Comparison of ENCODE assay signal across 8 cellular contexts in the genomic region with DNA sequence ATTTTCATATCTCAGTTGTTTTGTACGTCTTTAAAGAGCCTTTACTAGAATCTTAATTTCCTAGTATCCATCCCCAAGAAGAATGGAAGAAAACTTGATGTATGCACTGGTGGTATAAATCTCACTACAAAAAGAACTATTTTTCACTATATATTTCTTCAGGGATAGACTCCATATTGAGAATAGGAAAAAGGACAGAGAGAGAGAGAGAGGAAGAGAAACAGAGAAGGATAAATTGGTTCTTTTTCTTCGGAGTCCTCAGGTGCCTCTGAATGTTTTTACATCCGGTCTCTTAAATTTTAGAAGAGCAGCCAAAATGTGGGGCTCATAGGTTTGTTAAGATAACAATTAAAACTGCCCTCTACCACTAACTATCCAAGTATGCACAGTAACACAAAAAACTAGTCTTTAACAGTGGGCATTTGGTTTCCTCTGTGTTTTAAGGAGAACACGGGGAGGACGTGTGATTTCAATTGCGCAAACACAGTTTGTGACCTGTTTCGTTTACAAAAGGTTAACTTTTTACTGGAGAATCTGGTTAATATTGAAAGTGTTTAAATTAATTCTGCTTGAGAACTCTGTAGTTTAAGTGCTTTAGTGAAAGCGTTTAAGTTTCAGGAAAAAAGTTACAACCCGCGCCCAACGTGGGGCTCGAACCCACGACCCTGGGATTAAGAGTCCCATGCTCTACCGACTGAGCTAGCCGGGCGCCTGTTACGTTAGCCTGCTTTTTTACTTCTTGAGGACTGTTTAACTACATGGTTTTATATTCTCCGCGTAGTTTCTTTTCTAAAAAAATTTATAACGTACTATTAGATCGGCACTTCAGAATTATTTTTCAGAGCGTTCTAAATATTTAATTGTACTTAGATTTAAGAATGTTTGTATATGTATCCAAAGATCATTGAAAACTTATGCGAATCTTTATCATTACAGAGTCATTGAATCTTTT. TPM values are rescaled to one million over a fixed set of nuclear protein-coding genes. Genes with fewer than 3 reads are reported as not detected.
DNase-seq lines count a peak whose midpoint lies in the region; ATAC-seq lines count a peak whose summit lies in the region.

No MANE protein-coding gene starts in this region.

- H3K27ac ChIP-seq in iPS DF 6.9 (ENCODE audit: low read length) = no peak overlapping the region

- H3K36me3 ChIP-seq in iPS DF 6.9 (ENCODE audit: control insufficient read depth, insufficient read depth, low read length) = no peaks in the 10 kb centered on the region

- DNase-seq in NCI-H1105 treated with DMSO at 0.1 percent for 48 hours (lab: John Stamatoyannopoulos, UW) = peak; percentile 66
- DNase-seq in T1000 (lab: John Stamatoyannopoulos, UW) = peak; percentile 70
- peak; percentile 75 for DNase-seq in astrocyte of the hippocampus (ENCODE audit: low read depth, low spot score)
- no peak for DNase-seq in iPS DF 6.9 (ENCODE audit: low read depth, low spot score)
- DNase-seq in sciatic nerve (ENCODE audit: low spot score) = peak; percentile 88

- no peaks in the 10 kb centered on the region for H3K27me3 ChIP-seq in iPS DF 6.9 (ENCODE audit: control insufficient read depth, insufficient read depth, low read length)

- H3K4me1 ChIP-seq in iPS DF 6.9 (ENCODE audit: control insufficient read depth, insufficient read depth, low read length) = peaks cover 1% of the 10 kb centered on the region; the same call in 1 of the 2 replicates

- no CpG with 5 or more reads among the region's 23 CpGs for WGBS in iPS DF 6.9 (ENCODE audit: insufficient coverage, insufficient read length)

- intact Hi-C loops in sciatic nerve (cut with DNase I) = no loop called here

- ATAC-seq in GM18907 (IDR thresholded peaks at IDR 0.05; ENCODE audit: unreplicated experiment) = peak; percentile 29
- peak; percentile 77 for ATAC-seq in sciatic nerve
- ATAC-seq in GM21717 (IDR thresholded peaks at IDR 0.05; ENCODE audit: unreplicated experiment) = no peak
- no peak for ATAC-seq in GM21576 (IDR thresholded peaks at IDR 0.05; ENCODE audit: unreplicated experiment)

- H3K4me3 ChIP-seq in iPS DF 6.9 (ENCODE audit: low read length) = peak overlapping the region; percentile 80; the same call in 1 of the 2 replicates

- no peaks in the 10 kb centered on the region for H3K9me3 ChIP-seq in iPS DF 6.9 (ENCODE audit: control insufficient read depth, insufficient read depth, low read length)

RNA-seq across cellular contexts. Expression of gene PSMA3, which starts 5.1 kb away (rescaled TPM):
- 127 TPM for total RNA-seq in sciatic nerve

RNA-seq across cellular contexts. Expression of gene ACTR10, which starts 39.6 kb away (rescaled TPM):
- 65.2 TPM for total RNA-seq in sciatic nerve

RNA-seq across cellular contexts. Expression of gene ARID4A, which starts 58.8 kb away (rescaled TPM):
- total RNA-seq in sciatic nerve = 38.4 TPM

Comparison
In these comparisons a context has a peak if more than half of its experiments do, and no peak if none do; other contexts are left out.
1. ATAC-seq: peak in GM18907 (single experiment) and sciatic nerve (single experiment); none in GM21717 (single experiment) and GM21576 (single experiment).